In genomic region chr10:126564297-126564888, GRCh38 we compare ENCODE assay signal across 14 cellular contexts.
"Had no signal": no experiment of that assay in that cellular context is flagged by ENCODE, and none has a peak within 500 bp of the region (broad histone marks: within the 10 kb centered on the region; RNA-seq: fewer than 3 reads in every experiment).

No MANE protein-coding gene starts in this region.

- H3K36me3 Mint-ChIP-seq: T-cell had no signal

- H3K4me1 ChIP-seq: spleen had no signal

- H3K4me3 Mint-ChIP-seq: nephron progenitor cell, T-cell had no signal

- H3K27ac ChIP-seq: heart right ventricle, spleen, thoracic aorta had no signal

- DNase-seq: activated CD4-positive, alpha-beta T cell treated with anti-CD3 and anti-CD28 coated beads for 48 hours; activated naive CD4-positive, alpha-beta T cell treated with anti-CD3 and anti-CD28 coated beads, Interleukin-2, amount 50 U/mL, for 16 hours; activated T-cell treated with anti-CD3 and anti-CD28 coated beads for 4 hours; heart right ventricle; left ventricle myocardium superior; mesenchymal stem cell; nephron progenitor cell; spleen; stimulated activated naive CD4-positive, alpha-beta T cell treated with Interleukin-2 at 50 U/mL for 16 hours; T-cell; T1000 had no signal

- ATAC-seq: heart right ventricle, left ventricle myocardium superior, sciatic nerve, T-cell had no signal

- H3K4me1 Mint-ChIP-seq: T-cell had no signal

- H3K27ac Mint-ChIP-seq: activated T-helper 2 cell treated with anti-CD3 and anti-CD28 coated beads, Interferon-gamma antibody, Interleukin-2, Interleukin-4, amounts not matched to agents 10 μg/mL and 5 μg/mL and 100 μg/mL, durations not matched to agents 14 hours and 24 hours and 36 hours; nephron progenitor cell; T-cell had no signal

- H3K9me3 Mint-ChIP-seq: activated T-helper 2 cell treated with anti-CD3 and anti-CD28 coated beads, Interferon-gamma antibody, Interleukin-2, Interleukin-4, amounts not matched to agents 10 μg/mL and 5 μg/mL and 100 μg/mL, durations not matched to agents 14 hours and 24 hours and 36 hours; nephron progenitor cell had no signal

- H3K4me3 ChIP-seq: heart right ventricle, spleen, thoracic aorta had no signal

- H3K9me3 ChIP-seq: heart right ventricle, spleen, thoracic aorta had no signal

- H3K36me3 ChIP-seq: heart right ventricle, spleen, thoracic aorta had no signal
